32 cellular contexts compared by ENCODE assay signal in genomic region chr4:13944095-13944501, GRCh38.
DNase-seq lines count a peak whose midpoint lies in the region; ATAC-seq and TF ChIP-seq lines count a peak whose summit lies in the region.
"Had no signal": no experiment of that assay in that cellular context is flagged by ENCODE, and none has a peak within 500 bp of the region (broad histone marks: within the 10 kb centered on the region; RNA-seq: fewer than 3 reads in every experiment).

No MANE protein-coding gene starts in this region.

- intact Hi-C loops in left ventricle myocardium superior (cut with micrococcal nuclease), result no loop called here

- peak; percentile 91 for DNase-seq in DMS 273 treated with DMSO at 0.1 percent for 48 hours (lab: John Stamatoyannopoulos, UW)
- peak; percentile 66 to 86 for DNase-seq in NCI-H446 (lab: John Stamatoyannopoulos, UW)
- DNase-seq in epithelial cell of esophagus (ENCODE audit: low read depth), result peak; percentile 92
- peak; percentile 78 for DNase-seq in left ventricle myocardium superior
- no peak for DNase-seq in GDM1 (lab: John Stamatoyannopoulos, UW)
- no peak for DNase-seq in NCI-H2029 treated with DMSO at 0.1 percent for 48 hours (lab: John Stamatoyannopoulos, UW)
- DNase-seq: activated CD4-positive, alpha-beta T cell treated with anti-CD3 and anti-CD28 coated beads, Interleukin-2, amount 10 ng/mL, durations not matched to agents 24 days and 14 days; activated effector memory CD4-positive, alpha-beta T cell treated with anti-CD3 and anti-CD28 coated beads, Interleukin-2, amount 50 U/mL, for 16 hours; activated naive CD8-positive, alpha-beta T cell treated with anti-CD3 and anti-CD28 coated beads for 36 hours; activated T-cell treated with anti-CD3 and anti-CD28 coated beads, Interleukin-2, amount 50 U/mL, for 1 hour; AML-193; anterior cingulate cortex; CD4-positive, alpha-beta T cell; effector memory CD4-positive, alpha-beta T cell; KG1; MM.1S; NCI-H1105 treated with DMSO at 0.1 percent for 48 hours; NCI-H2029; NCI-H2227 treated with DMSO at 0.1 percent for 48 hours; NCI-H69; posterior cingulate gyrus; tibial artery had no signal

- peak; percentile 99 for ATAC-seq in left ventricle myocardium superior
- ATAC-seq in GM21423 (IDR thresholded peaks at IDR 0.05; ENCODE audit: unreplicated experiment), result no peak
- ATAC-seq in GM21723 (IDR thresholded peaks at IDR 0.05; ENCODE audit: unreplicated experiment), result no peak
- ATAC-seq: A549, gastroesophageal sphincter, Panc1, right lobe of liver had no signal

- TF ChIP-seq CTCF in epithelial cell of esophagus (IDR thresholded peaks at IDR 0.05; ENCODE audit: insufficient read depth, low read depth, low read length, missing control alignments), result no peak

- no peak overlapping the region for H3K4me3 ChIP-seq in epithelial cell of esophagus (ENCODE audit: low read length)
- H3K4me3 ChIP-seq: A549, breast epithelium, coronary artery, gastroesophageal sphincter, HAP-1, right lobe of liver, SJSA1, tibial artery had no signal

Comparison
In these comparisons a context has a peak if more than half of its experiments do, and no peak if none do; other contexts are left out.
1. DNase-seq: peak in DMS 273 treated with DMSO at 0.1 percent for 48 hours (single experiment), NCI-H446 (2 of 2), epithelial cell of esophagus (single experiment) and left ventricle myocardium superior (single experiment); none in GDM1 (single experiment) and NCI-H2029 treated with DMSO at 0.1 percent for 48 hours (single experiment).